2 cellular contexts compared by ENCODE assay signal in the genomic region with DNA sequence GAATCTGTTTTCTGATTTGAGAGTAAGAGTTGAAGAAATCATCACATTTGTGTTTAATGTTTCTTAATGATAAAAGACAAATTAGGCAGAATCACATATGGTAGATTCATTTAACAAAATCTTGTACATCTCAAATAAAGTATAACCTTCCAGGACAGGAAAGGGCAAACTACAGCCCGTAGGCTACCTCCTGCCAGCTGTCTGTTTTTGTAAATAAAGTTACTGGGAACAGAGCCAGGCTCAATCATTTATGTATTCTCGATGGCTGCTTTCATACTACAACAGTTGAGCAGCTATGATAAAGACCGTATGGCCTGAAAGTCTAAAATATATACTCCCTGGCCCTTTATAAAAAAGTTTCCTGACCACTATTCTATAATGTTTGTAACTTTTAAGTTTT.
TF ChIP-seq lines count a peak whose summit lies in the region.

No MANE protein-coding gene starts in this region.

TF ChIP-seq in HepG2, 621 proteins besides CTCF, POLR2A, EP300 and RAD21 (continued from another document):
- no peak for TF ChIP-seq GZF1 (CRISPR knock-in tag; IDR thresholded peaks at IDR 0.05)
- no peak for TF ChIP-seq ZNF17 (CRISPR knock-in tag; IDR thresholded peaks at IDR 0.05)
- TF ChIP-seq ZNF10 (CRISPR knock-in tag; IDR thresholded peaks at IDR 0.05; ENCODE audit: borderline replicate concordance, low read depth), result no peak
- no peak for TF ChIP-seq ZKSCAN8 (CRISPR knock-in tag; IDR thresholded peaks at IDR 0.05; ENCODE audit: borderline replicate concordance)
TF ChIP-seq in HepG2: peak in this region for 0.

TF ChIP-seq in SK-N-SH, 30 proteins besides CTCF, POLR2A, EP300 and RAD21 (continued from another document):
- TF ChIP-seq, protein P1, sequence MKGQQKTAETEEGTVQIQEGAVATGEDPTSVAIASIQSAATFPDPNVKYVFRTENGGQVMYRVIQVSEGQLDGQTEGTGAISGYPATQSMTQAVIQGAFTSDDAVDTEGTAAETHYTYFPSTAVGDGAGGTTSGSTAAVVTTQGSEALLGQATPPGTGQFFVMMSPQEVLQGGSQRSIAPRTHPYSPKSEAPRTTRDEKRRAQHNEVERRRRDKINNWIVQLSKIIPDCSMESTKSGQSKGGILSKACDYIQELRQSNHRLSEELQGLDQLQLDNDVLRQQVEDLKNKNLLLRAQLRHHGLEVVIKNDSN (IDR thresholded peaks at IDR 0.05; ENCODE audit: borderline replicate concordance, low read depth), result no peak
- TF ChIP-seq RCOR1 (IDR thresholded peaks at IDR 0.05; ENCODE audit: low read length) (peak; percentile 85), CHD2 (IDR thresholded peaks at IDR 0.05; ENCODE audit: low read length, partially characterized antibody) (peak; percentile 80), TEAD4 (IDR thresholded peaks at IDR 0.05; ENCODE audit: borderline replicate concordance, insufficient read depth) (no peak), SMC3 (IDR thresholded peaks at IDR 0.05; ENCODE audit: low read depth, low read length) (no peak), FOXJ3 (CRISPR knock-in tag; IDR thresholded peaks at IDR 0.05) (peak; percentile 81)
- TF ChIP-seq, protein P2, sequence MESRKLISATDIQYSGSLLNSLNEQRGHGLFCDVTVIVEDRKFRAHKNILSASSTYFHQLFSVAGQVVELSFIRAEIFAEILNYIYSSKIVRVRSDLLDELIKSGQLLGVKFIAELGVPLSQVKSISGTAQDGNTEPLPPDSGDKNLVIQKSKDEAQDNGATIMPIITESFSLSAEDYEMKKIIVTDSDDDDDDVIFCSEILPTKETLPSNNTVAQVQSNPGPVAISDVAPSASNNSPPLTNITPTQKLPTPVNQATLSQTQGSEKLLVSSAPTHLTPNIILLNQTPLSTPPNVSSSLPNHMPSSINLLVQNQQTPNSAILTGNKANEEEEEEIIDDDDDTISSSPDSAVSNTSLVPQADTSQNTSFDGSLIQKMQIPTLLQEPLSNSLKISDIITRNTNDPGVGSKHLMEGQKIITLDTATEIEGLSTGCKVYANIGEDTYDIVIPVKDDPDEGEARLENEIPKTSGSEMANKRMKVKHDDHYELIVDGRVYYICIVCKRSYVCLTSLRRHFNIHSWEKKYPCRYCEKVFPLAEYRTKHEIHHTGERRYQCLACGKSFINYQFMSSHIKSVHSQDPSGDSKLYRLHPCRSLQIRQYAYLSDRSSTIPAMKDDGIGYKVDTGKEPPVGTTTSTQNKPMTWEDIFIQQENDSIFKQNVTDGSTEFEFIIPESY (IDR thresholded peaks at IDR 0.05; ENCODE audit: borderline replicate concordance, low read depth), result no peak
TF ChIP-seq in SK-N-SH: peak in this region for 5.
